Comparison of ENCODE assay signal across 16 cellular contexts in genomic region chr15:71151061-71151460, GRCh38. TPM values are rescaled to one million over a fixed set of nuclear protein-coding genes. Genes with fewer than 3 reads are reported as not detected.
DNase-seq lines count a peak whose midpoint lies in the region; ATAC-seq, FAIRE-seq and TF ChIP-seq lines count a peak whose summit lies in the region.
"Had no signal": no experiment of that assay in that cellular context is flagged by ENCODE, and none has a peak within 500 bp of the region (broad histone marks: within the 10 kb centered on the region; RNA-seq: fewer than 3 reads in every experiment).

No MANE protein-coding gene starts in this region.

- H3K36me3 ChIP-seq in right lobe of liver (no peaks in the 10 kb centered on the region), HepG2 (replicated peaks in 1 of 2; ENCODE audit: control insufficient read depth in 1 of 2, insufficient read depth in 2 of 2, low read length in 2 of 2) (no peaks in the 10 kb centered on the region)

- no peak overlapping the region for H3K4me3 ChIP-seq in right lobe of liver
- no peak overlapping the region for H3K4me3 ChIP-seq in HepG2 (replicated peaks in 1 of 3; ENCODE audit: insufficient read depth in 1 of 3, low read depth in 2 of 3, low read length in 3 of 3)
- no peak overlapping the region for H3K4me3 ChIP-seq in fibroblast of the aortic adventitia (ENCODE audit: low read depth, low read length)
- H3K4me3 ChIP-seq: smooth muscle cell, stomach had no signal

- no peak overlapping the region for H2AFZ ChIP-seq in HepG2 (ENCODE audit: low read length)

- H3K4me2 ChIP-seq in HepG2 (ENCODE audit: low read depth, low read length), result no peak overlapping the region
- H3K4me2 ChIP-seq: smooth muscle cell had no signal

- CTCF ChIA-PET in HepG2 (lab: Yijun Ruan, JAX; ENCODE audit: low intra/inter-chr PET ratio, low total read pairs), result no interaction called here

- TF ChIP-seq CTCF in right lobe of liver (IDR thresholded peaks at IDR 0.05), result no peak
- no peak for TF ChIP-seq CTCF in HepG2 (CRISPR knock-in tag; IDR thresholded peaks at IDR 0.05)
- TF ChIP-seq CTCF in VCaP (conservative IDR thresholded peaks at IDR 0.05), result no peak
- TF ChIP-seq CTCF in fibroblast of the aortic adventitia (IDR thresholded peaks at IDR 0.05; ENCODE audit: insufficient read depth, low read length), result no peak

- POLR2A ChIA-PET in HepG2 (lab: Yijun Ruan, JAX), result no interaction called here

- no peaks in the 10 kb centered on the region for H4K20me1 ChIP-seq in HepG2 (ENCODE audit: insufficient read depth, low read length)

- no peaks in the 10 kb centered on the region for H3K9me3 ChIP-seq in right lobe of liver
- no peaks in the 10 kb centered on the region for H3K9me3 ChIP-seq in HepG2 (ENCODE audit: low read length)
- H3K9me3 ChIP-seq: stomach had no signal

- 52% methylated on average over 2 of the region's 2 CpGs for WGBS in right lobe of liver (ENCODE audit: insufficient coverage, low coverage, low lambda C conversion rate, missing lambda C conversion rate)
- WGBS in HepG2 (ENCODE audit: low lambda C conversion rate), result 0% methylated on average over 2 of the region's 2 CpGs

- in situ Hi-C loops in HepG2 (cut with HindIII; ENCODE audit: extremely low pct_ligation_motif_present, low pct_unique_long_range_greater_than_20kb), result no loop called here

- no peak for TF ChIP-seq RAD21 in HepG2 (CRISPR knock-in tag; IDR thresholded peaks at IDR 0.05)

- DNase-seq in right lobe of liver, result no peak
- DNase-seq in HepG2 (ENCODE audit: low spot score), result no peak
- DNase-seq in fibroblast of the aortic adventitia (ENCODE audit: low read depth), result peak; percentile 78
- no peak for DNase-seq in activated CD8-positive, alpha-beta memory T cell treated with anti-CD3 and anti-CD28 coated beads for 24 hours
- DNase-seq in NCI-H128 (lab: John Stamatoyannopoulos, UW; ENCODE audit: unreplicated experiment), result no peak
- no peak for DNase-seq in NCI-H2081 treated with DMSO at 0.1 percent for 48 hours (lab: John Stamatoyannopoulos, UW)
- DNase-seq: activated naive CD4-positive, alpha-beta T cell treated with anti-CD3 and anti-CD28 coated beads, Interleukin-2, amount 50 U/mL, for 16 hours; NCI-H1092; nucleus accumbens; stomach; T-cell had no signal

- no peak overlapping the region for H3K9ac ChIP-seq in HepG2 (ENCODE audit: insufficient read depth, low read depth, low read length)

- H3K79me2 ChIP-seq in HepG2 (ENCODE audit: insufficient read depth, low read length), result no peaks in the 10 kb centered on the region

- no peak for TF ChIP-seq POLR2A in right lobe of liver (IDR thresholded peaks at IDR 0.05)
- TF ChIP-seq POLR2A in HepG2 (IDR thresholded peaks at IDR 0.05; ENCODE audit: insufficient read depth in 1 of 2, low read depth in 2 of 2, low read length in 2 of 2), result no peak

- BruUV-seq in HepG2 (replicated peaks; lab: Mats Ljungman, UMichigan), result no TSS peak

- TF ChIP-seq EP300 in HepG2 (IDR thresholded peaks at IDR 0.05; ENCODE audit: low read depth in 2 of 2, low read length in 2 of 2), result no peak
- TF ChIP-seq EP300 in HepG2 (CRISPR knock-in tag; IDR thresholded peaks at IDR 0.05; ENCODE audit: borderline replicate concordance), result no peak

- H3K4me1 ChIP-seq in right lobe of liver (peaks cover 0 to 58% (median 21%) of the 10 kb centered on the region in 4 donors), HepG2 (ENCODE audit: insufficient read depth, low read length) (no peaks in the 10 kb centered on the region)

- H3K27ac ChIP-seq in right lobe of liver (peak overlapping the region in 2 of 3 donors; percentile 68 to 83), HepG2 (ENCODE audit: extremely low read length, insufficient read depth, low read length) (no peak overlapping the region), VCaP (peak overlapping the region; percentile 71)

- no peak for FAIRE-seq in HepG2 (lab: Jason Lieb, UNC)
- FAIRE-seq: colon had no signal

- intact Hi-C loops in right lobe of liver (cut with DNase I), result no loop called here
- intact Hi-C loops in HepG2 (cut with micrococcal nuclease; ENCODE audit: unreplicated experiment), result no loop called here

- no peaks in the 10 kb centered on the region for H3K27me3 ChIP-seq in right lobe of liver
- H3K27me3 ChIP-seq in HepG2 (ENCODE audit: control insufficient read depth in 1 of 2, insufficient read depth in 2 of 2, low read length in 2 of 2), result peaks cover 0 to 6% of the 10 kb centered on the region in 2 experiments; a peak in 1 of 5 replicates
- H3K27me3 ChIP-seq: stomach had no signal

- ATAC-seq in right lobe of liver (no peak), HepG2 (no peak), HG03460 (IDR thresholded peaks at IDR 0.05; ENCODE audit: unreplicated experiment) (no peak)
- ATAC-seq: activated CD4-positive, CD25-positive, alpha-beta regulatory T cell treated with anti-CD3 and anti-CD28 coated beads, Interleukin-2, amount 50 U/mL, for 24 hours; T-cell had no signal

TF ChIP-seq in HepG2, 621 proteins besides CTCF, POLR2A, EP300 and RAD21:
- no peak for TF ChIP-seq MYC (CRISPR knock-in tag; IDR thresholded peaks at IDR 0.05; ENCODE audit: borderline replicate concordance)
- no peak for TF ChIP-seq DMTF1 (CRISPR knock-in tag; IDR thresholded peaks at IDR 0.05)
- TF ChIP-seq RFX3 (CRISPR knock-in tag; IDR thresholded peaks at IDR 0.05), result no peak
- no peak for TF ChIP-seq KMT2A (CRISPR knock-in tag; IDR thresholded peaks at IDR 0.05)
- TF ChIP-seq ZNF382 (CRISPR knock-in tag; IDR thresholded peaks at IDR 0.05; ENCODE audit: borderline replicate concordance), result no peak
- no peak for TF ChIP-seq KLF11 (CRISPR knock-in tag; IDR thresholded peaks at IDR 0.05)
- no peak for TF ChIP-seq MBNL3 (CRISPR knock-in tag; conservative IDR thresholded peaks at IDR 0.05)
- no peak for TF ChIP-seq ZNF567 (CRISPR knock-in tag; IDR thresholded peaks at IDR 0.05; ENCODE audit: borderline replicate concordance)
- no peak for TF ChIP-seq GABPA (IDR thresholded peaks at IDR 0.05; ENCODE audit: low read depth, low read length)
- no peak for TF ChIP-seq GABPA (CRISPR knock-in tag; IDR thresholded peaks at IDR 0.05; ENCODE audit: low read depth)

RNA-seq across cellular contexts. Expression of gene THSD4, which starts 35.8 kb away (rescaled TPM):
- total RNA-seq in right lobe of liver, result 10 to 100 TPM in 4 of 6 experiments, 1 to 10 TPM in 2; 5.2 to 21.8 (median 13.7) TPM
- 0.07 TPM in 2 replicates for total RNA-seq in HepG2 (2016; rRNA removed; fragmentation: Illumina TruSeq; extraction: Trizol)
- not detected in 2 replicates for total RNA-seq in HepG2 (2016; cell fraction: cytosol; rRNA removed; fragmentation: Illumina TruSeq; extraction: Trizol; ENCODE audit: low read depth)
- total RNA-seq in HepG2 (2016; cell fraction: insoluble cytoplasmic fraction; rRNA removed; fragmentation: Illumina TruSeq; extraction: Trizol), result 0.04 TPM in 1 of 2 replicates, not detected in the other
- 0.06 and 0.07 TPM in 2 replicates for total RNA-seq in HepG2 (2016; cell fraction: membrane; rRNA removed; fragmentation: Illumina TruSeq; extraction: Trizol)
- total RNA-seq in HepG2 (2016; cell fraction: nucleus; rRNA removed; fragmentation: Illumina TruSeq; extraction: Trizol), result 0.16 TPM in 1 of 2 replicates, not detected in the other
- 0.21 and 0.26 TPM in 2 replicates for polyA plus RNA-seq in HepG2 (2011; rRNA removed)
- polyA plus RNA-seq in HepG2 (2011; cell fraction: cytosol; rRNA removed), result 0.15 and 0.27 TPM in 2 replicates
- polyA plus RNA-seq in HepG2 (2011; cell fraction: nucleus; rRNA removed), result 0.24 and 0.33 TPM in 2 replicates
- polyA plus RNA-seq in HepG2 (2012), result 0.24 and 0.53 TPM in 2 replicates
- 0.03 TPM in 1 of 2 replicates, not detected in the other for polyA plus RNA-seq in HepG2 (2016; cell fraction: cytosol; fragmentation: Illumina TruSeq; extraction: Trizol; ENCODE audit: low read depth)
- not detected in 2 replicates for polyA plus RNA-seq in HepG2 (2016; cell fraction: insoluble cytoplasmic fraction; fragmentation: Illumina TruSeq; extraction: Trizol; ENCODE audit: low read depth)
- 0.03 and 0.12 TPM in 2 replicates for polyA plus RNA-seq in HepG2 (2016; cell fraction: membrane; fragmentation: Illumina TruSeq; extraction: Trizol; ENCODE audit: low read depth)
- polyA plus RNA-seq in HepG2 (2016; cell fraction: nucleus; fragmentation: Illumina TruSeq; extraction: Trizol; ENCODE audit: insufficient read depth, low read depth), result 0.15 TPM in 1 of 2 replicates, not detected in the other
- polyA minus RNA-seq in HepG2 (2011; rRNA and poly(A)+ RNA removed; ENCODE audit: low replicate concordance), result 0.06 and 7.6 TPM in 2 replicates
- 0.10 and 0.26 TPM in 2 replicates for polyA minus RNA-seq in HepG2 (2011; cell fraction: cytosol; rRNA and poly(A)+ RNA removed)
- 0.12 and 0.26 TPM in 2 replicates for polyA minus RNA-seq in HepG2 (2011; cell fraction: nucleus; rRNA and poly(A)+ RNA removed)
- 28.1 and 50.9 TPM in 2 replicates for total RNA-seq in fibroblast of the aortic adventitia (ENCODE audit: low replicate concordance)

Comparison
In these comparisons a context has a peak if more than half of its experiments do, and no peak if none do; other contexts are left out.
1. RNA of gene THSD4, which starts 35.8 kb away (total RNA-seq): 28.1 to 50.9 TPM in fibroblast of the aortic adventitia and 5.2 to 21.8 TPM in right lobe of liver; 0.04 to 0.16 TPM in HepG2; every median in the first group is over 4 times any median in the second.